15 cellular contexts compared by ENCODE assay signal in the genomic region with DNA sequence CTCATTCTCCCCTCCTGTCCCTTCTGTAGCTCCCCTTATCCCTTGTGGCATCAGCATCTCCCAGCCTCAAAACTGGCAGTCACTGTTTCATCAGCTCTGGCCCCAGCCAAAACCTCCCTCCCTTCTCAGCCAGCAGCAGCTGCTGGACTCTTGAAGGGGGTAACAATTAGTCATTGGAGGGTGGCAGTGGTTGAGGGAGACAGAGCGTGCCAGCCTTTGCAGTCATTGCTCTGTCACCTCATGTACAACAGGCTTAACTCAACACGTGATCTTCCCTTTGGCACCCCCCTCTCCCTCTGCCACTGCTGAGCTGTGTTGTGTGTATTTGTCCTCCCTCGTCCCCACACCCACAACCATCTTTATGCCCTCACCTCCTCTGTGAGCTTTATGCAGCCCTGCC. TPM values are rescaled to one million over a fixed set of nuclear protein-coding genes. Genes with fewer than 3 reads are reported as not detected.
DNase-seq lines count a peak whose midpoint lies in the region; ATAC-seq, FAIRE-seq and TF ChIP-seq lines count a peak whose summit lies in the region.
"Had no signal": no experiment of that assay in that cellular context is flagged by ENCODE, and none has a peak within 500 bp of the region (broad histone marks: within the 10 kb centered on the region; RNA-seq: fewer than 3 reads in every experiment).

No MANE protein-coding gene starts in this region.

- no peak overlapping the region for H3K4me3 Mint-ChIP-seq in activated CD8-positive, alpha-beta T cell treated with anti-CD3 and anti-CD28 coated beads, Interleukin-2, amount 10 ng/mL, durations not matched to agents 7 days and 5 days
- H3K4me3 Mint-ChIP-seq: activated CD4-positive, alpha-beta memory T cell treated with anti-CD3 and anti-CD28 coated beads, Interleukin-2, amount 10 ng/mL, durations not matched to agents 7 days and 5 days; CD4-positive, CD25-positive, alpha-beta regulatory T cell; stimulated activated naive B cell treated with anti-CD40 and anti-IgM and Interleukin-4, amounts not matched to agents 10 μg/mL and 1 μg/mL and 100 μg/mL, for 72 hours had no signal

- CTCF ChIA-PET in activated CD8-positive, alpha-beta T cell treated with anti-CD3 and anti-CD28 coated beads, Interleukin-2, amount 10 ng/mL, durations not matched to agents 7 days and 5 days (lab: Charles Lee), result no interaction called here

- H3K4me1 Mint-ChIP-seq in activated CD8-positive, alpha-beta T cell treated with anti-CD3 and anti-CD28 coated beads, Interleukin-2, amount 10 ng/mL, durations not matched to agents 7 days and 5 days (ENCODE audit: low read depth), result no peaks in the 10 kb centered on the region
- H3K4me1 Mint-ChIP-seq: activated CD4-positive, alpha-beta memory T cell treated with anti-CD3 and anti-CD28 coated beads, Interleukin-2, amount 10 ng/mL, durations not matched to agents 7 days and 5 days; CD4-positive, CD25-positive, alpha-beta regulatory T cell; stimulated activated naive B cell treated with anti-CD40 and anti-IgM and Interleukin-4, amounts not matched to agents 10 μg/mL and 1 μg/mL and 100 μg/mL, for 72 hours had no signal

- no peaks in the 10 kb centered on the region for H3K9me3 Mint-ChIP-seq in activated CD8-positive, alpha-beta T cell treated with anti-CD3 and anti-CD28 coated beads, Interleukin-2, amount 10 ng/mL, durations not matched to agents 7 days and 5 days (ENCODE audit: insufficient read depth)
- H3K9me3 Mint-ChIP-seq: activated CD4-positive, alpha-beta memory T cell treated with anti-CD3 and anti-CD28 coated beads, Interleukin-2, amount 10 ng/mL, durations not matched to agents 7 days and 5 days; CD4-positive, CD25-positive, alpha-beta regulatory T cell; stimulated activated naive B cell treated with anti-CD40 and anti-IgM and Interleukin-4, amounts not matched to agents 10 μg/mL and 1 μg/mL and 100 μg/mL, for 72 hours had no signal

- no peak for TF ChIP-seq POLR2A in H54 (IDR thresholded peaks at IDR 0.05; ENCODE audit: low read depth, low read length)

- peak; percentile 38 for FAIRE-seq in H54 (lab: Jason Lieb, UNC)
- peak; percentile 33 for FAIRE-seq in RCC 7860 (lab: Jason Lieb, UNC)
- FAIRE-seq: colon had no signal

- DNase-seq in AG20443 (ENCODE audit: low spot score) (peak; percentile 30), H54 (ENCODE audit: insufficient read length, low spot score) (peak; percentile 31), RCC 7860 (ENCODE audit: low spot score) (peak; percentile 54), kidney tubule cell (ENCODE audit: low spot score) (peak; percentile 58), cerebellar nuclear complex (lab: John Stamatoyannopoulos, UW) (no peak), SIG-M5 treated with dmso at 0.1 percent for 504 hours (lab: John Stamatoyannopoulos, UW; ENCODE audit: unreplicated experiment) (no peak)
- DNase-seq in activated CD8-positive, alpha-beta T cell treated with anti-CD3 and anti-CD28 coated beads, Interleukin-2, amount 10 ng/mL, durations not matched to agents 7 days and 5 days, result no peak
- DNase-seq: activated CD4-positive, alpha-beta memory T cell treated with anti-CD3 and anti-CD28 coated beads, Interleukin-2, amount 10 ng/mL, durations not matched to agents 7 days and 5 days; activated naive CD4-positive, alpha-beta T cell treated with Interleukin-2 at 50 U/mL for 16 hours; CD4-positive, CD25-positive, alpha-beta regulatory T cell; kidney glomerular epithelial cell; stimulated activated naive B cell treated with anti-CD40 and anti-IgM and Interleukin-4, amounts not matched to agents 10 μg/mL and 1 μg/mL and 100 μg/mL, for 72 hours had no signal

- H3K27me3 Mint-ChIP-seq in activated CD8-positive, alpha-beta T cell treated with anti-CD3 and anti-CD28 coated beads, Interleukin-2, amount 10 ng/mL, durations not matched to agents 7 days and 5 days (ENCODE audit: low read depth), result no peaks in the 10 kb centered on the region
- H3K27me3 Mint-ChIP-seq: activated CD4-positive, alpha-beta memory T cell treated with anti-CD3 and anti-CD28 coated beads, Interleukin-2, amount 10 ng/mL, durations not matched to agents 7 days and 5 days; CD4-positive, CD25-positive, alpha-beta regulatory T cell; stimulated activated naive B cell treated with anti-CD40 and anti-IgM and Interleukin-4, amounts not matched to agents 10 μg/mL and 1 μg/mL and 100 μg/mL, for 72 hours had no signal

- H3K27ac Mint-ChIP-seq in activated CD8-positive, alpha-beta T cell treated with anti-CD3 and anti-CD28 coated beads, Interleukin-2, amount 10 ng/mL, durations not matched to agents 7 days and 5 days, result no peak overlapping the region
- H3K27ac Mint-ChIP-seq: activated CD4-positive, alpha-beta memory T cell treated with anti-CD3 and anti-CD28 coated beads, Interleukin-2, amount 10 ng/mL, durations not matched to agents 7 days and 5 days; CD4-positive, CD25-positive, alpha-beta regulatory T cell; stimulated activated naive B cell treated with anti-CD40 and anti-IgM and Interleukin-4, amounts not matched to agents 10 μg/mL and 1 μg/mL and 100 μg/mL, for 72 hours had no signal

- ATAC-seq in GM21619 (IDR thresholded peaks at IDR 0.05; ENCODE audit: unreplicated experiment), result no peak
- no peak for ATAC-seq in activated CD8-positive, alpha-beta T cell treated with anti-CD3 and anti-CD28 coated beads, Interleukin-2, amount 10 ng/mL, durations not matched to agents 7 days and 5 days
- ATAC-seq: stimulated activated naive B cell treated with anti-CD40 and anti-IgM and Interleukin-4, amounts not matched to agents 10 μg/mL and 1 μg/mL and 100 μg/mL, for 72 hours had no signal

- POLR2A ChIA-PET in activated CD8-positive, alpha-beta T cell treated with anti-CD3 and anti-CD28 coated beads, Interleukin-2, amount 10 ng/mL, durations not matched to agents 7 days and 5 days (lab: Charles Lee), result no interaction called here

- H3K36me3 Mint-ChIP-seq in activated CD8-positive, alpha-beta T cell treated with anti-CD3 and anti-CD28 coated beads, Interleukin-2, amount 10 ng/mL, durations not matched to agents 7 days and 5 days (ENCODE audit: low read depth), result no peaks in the 10 kb centered on the region
- H3K36me3 Mint-ChIP-seq: CD4-positive, CD25-positive, alpha-beta regulatory T cell; stimulated activated naive B cell treated with anti-CD40 and anti-IgM and Interleukin-4, amounts not matched to agents 10 μg/mL and 1 μg/mL and 100 μg/mL, for 72 hours had no signal

RNA-seq across cellular contexts. Expression of a gene that starts 28.2 kb away (rescaled TPM):
- total RNA-seq in activated CD8-positive, alpha-beta T cell treated with anti-CD3 and anti-CD28 coated beads, Interleukin-2, amount 10 ng/mL, durations not matched to agents 7 days and 5 days, result not detected
- total RNA-seq: activated CD4-positive, alpha-beta memory T cell treated with anti-CD3 and anti-CD28 coated beads, Interleukin-2, amount 10 ng/mL, durations not matched to agents 7 days and 5 days; CD4-positive, CD25-positive, alpha-beta regulatory T cell; T-helper 2 cell treated with Interferon-gamma antibody and Interleukin-4, amounts not matched to agents 100 ng/mL and 5 ng/mL, for 36 hours had no signal

RNA-seq across cellular contexts. Expression of a gene that starts 58.7 kb away (rescaled TPM):
- 10 to 100 TPM; 82.0 to 87.6 TPM for total RNA-seq in activated CD8-positive, alpha-beta T cell treated with anti-CD3 and anti-CD28 coated beads, Interleukin-2, amount 10 ng/mL, durations not matched to agents 7 days and 5 days

Comparison
In these comparisons a context has a peak if more than half of its experiments do, and no peak if none do; other contexts are left out.
1. DNase-seq: peak in AG20443 (single experiment), H54 (single experiment), RCC 7860 (single experiment) and kidney tubule cell (single experiment); none in cerebellar nuclear complex (0 of 2), SIG-M5 treated with dmso at 0.1 percent for 504 hours (single experiment) and activated CD8-positive, alpha-beta T cell treated with anti-CD3 and anti-CD28 coated beads, Interleukin-2, amount 10 ng/mL, durations not matched to agents 7 days and 5 days (single experiment).